In the genomic region with DNA sequence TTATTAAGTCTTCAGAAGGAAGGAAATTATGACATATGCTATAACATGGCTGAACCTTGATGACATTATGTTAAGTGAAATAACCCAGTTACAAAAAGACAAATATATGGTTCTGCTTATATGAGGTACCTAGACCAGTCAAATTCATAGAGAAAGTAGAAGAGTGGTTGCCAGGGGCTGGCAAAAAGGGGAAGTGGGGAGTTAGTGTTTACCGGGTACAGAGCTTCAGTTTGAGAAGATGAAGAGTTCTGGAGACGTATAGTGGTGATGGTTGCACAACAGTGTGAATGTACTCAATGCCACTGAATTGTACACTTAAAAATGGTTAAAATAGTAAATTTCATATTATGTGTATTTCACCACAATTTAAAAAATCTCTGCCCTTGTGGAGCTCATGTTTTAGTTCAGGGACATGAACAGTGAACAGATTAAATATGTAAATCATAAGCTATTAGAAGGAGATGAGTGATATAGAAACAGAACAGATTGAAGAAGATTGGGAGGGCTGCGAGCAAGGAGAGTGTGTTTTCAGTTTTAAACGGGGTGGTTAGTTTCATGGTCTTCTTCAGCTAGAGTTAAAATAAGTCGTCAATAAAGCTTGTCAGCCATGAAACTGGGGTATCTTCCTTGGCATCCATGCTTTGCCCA, we compare ENCODE assay signal across 9 cellular contexts.
A peak's percentile ranks its signal among the peaks of the same experiment; 100 is the strongest.
DNase-seq lines count a peak whose midpoint lies in the region; ATAC-seq and TF ChIP-seq lines count a peak whose summit lies in the region.
"Had no signal": no experiment of that assay in that cellular context is flagged by ENCODE, and none has a peak within 500 bp of the region (broad histone marks: within the 10 kb centered on the region; RNA-seq: fewer than 3 reads in every experiment).

No MANE protein-coding gene starts in this region.

- no peak for TF ChIP-seq EP300 in esophagus muscularis mucosa (IDR thresholded peaks at IDR 0.05)

- H3K36me3 ChIP-seq in esophagus muscularis mucosa: no peaks in the 10 kb centered on the region
- H3K36me3 ChIP-seq in mammary epithelial cell (ENCODE audit: insufficient read depth, low read length): no peaks in the 10 kb centered on the region
- no peaks in the 10 kb centered on the region for H3K36me3 ChIP-seq in tibial artery
- H3K36me3 ChIP-seq in testis (ENCODE audit: low read depth, missing control alignments): no peaks in the 10 kb centered on the region

- DNase-seq in HL-60 (ENCODE audit: low read depth in 1 of 2, low spot score in 1 of 2) (peak; percentile 44 to 89), esophagus muscularis mucosa (ENCODE audit: extremely low spot score) (peak; percentile 37), mammary epithelial cell (no peak), tibial artery (no peak), nephron progenitor cell (no peak), testis (no peak)
- DNase-seq: NCI-H345 had no signal

- no peak overlapping the region for H2AFZ ChIP-seq in mammary epithelial cell (ENCODE audit: low read depth, low read length)

- no peaks in the 10 kb centered on the region for H3K9me3 Mint-ChIP-seq in nephron progenitor cell

- H3K4me1 Mint-ChIP-seq in nephron progenitor cell: peaks cover 24% of the 10 kb centered on the region

- H3K27me3 Mint-ChIP-seq in nephron progenitor cell (ENCODE audit: low read depth, poor library complexity): peaks cover 11% of the 10 kb centered on the region

- ATAC-seq in GM18873 (IDR thresholded peaks at IDR 0.05; ENCODE audit: low FRiP score, unreplicated experiment) (peak; percentile 56), HG02642 (IDR thresholded peaks at IDR 0.05; ENCODE audit: poor library complexity, unreplicated experiment) (peak; percentile 60)

- in situ Hi-C loops in mammary epithelial cell (cut with MboI; ENCODE audit: low sequenced_read_pairs in 2 of 2): no loop called here

- dilution Hi-C loops in mammary epithelial cell (cut with HindIII; ENCODE audit: low sequenced_read_pairs): no loop called here

- no TSS peak for BruUV-seq in mammary epithelial cell (replicated peaks; lab: Mats Ljungman, UMichigan)

- 77% methylated on average over 5 of the region's 5 CpGs for WGBS in esophagus muscularis mucosa
- 61% methylated on average over 5 of the region's 5 CpGs for WGBS in mammary epithelial cell (ENCODE audit: low coverage, missing lambda C conversion rate)
- 83% methylated on average over 5 of the region's 5 CpGs for WGBS in testis, 2 donors

- no peaks in the 10 kb centered on the region for H3K36me3 Mint-ChIP-seq in nephron progenitor cell (ENCODE audit: low read depth)

- H3K4me1 ChIP-seq in esophagus muscularis mucosa (no peaks in the 10 kb centered on the region), mammary epithelial cell (ENCODE audit: insufficient read depth, low read length) (no peaks in the 10 kb centered on the region), tibial artery (no peaks in the 10 kb centered on the region), testis (no peaks in the 10 kb centered on the region)

- H3K4me3 ChIP-seq in HL-60 (replicated peaks; ENCODE audit: insufficient read depth, low read length): no peak overlapping the region
- H3K4me3 ChIP-seq in esophagus muscularis mucosa: no peak overlapping the region
- no peak overlapping the region for H3K4me3 ChIP-seq in mammary epithelial cell (replicated peaks in 1 of 3; ENCODE audit: insufficient read depth in 1 of 3, low read depth in 2 of 3, low read length in 3 of 3)
- H3K4me3 ChIP-seq in tibial artery: no peak overlapping the region
- no peak overlapping the region for H3K4me3 ChIP-seq in testis

- no peak overlapping the region for H3K4me2 ChIP-seq in mammary epithelial cell (ENCODE audit: insufficient read depth, low read depth, low read length)

- H3K27ac ChIP-seq in HL-60 (replicated peaks): no peak overlapping the region
- no peak overlapping the region for H3K27ac ChIP-seq in esophagus muscularis mucosa (replicated peaks in 1 of 4)
- no peak overlapping the region for H3K27ac ChIP-seq in mammary epithelial cell (ENCODE audit: insufficient read depth, low read depth, low read length)
- no peak overlapping the region for H3K27ac ChIP-seq in tibial artery
- no peak overlapping the region for H3K27ac ChIP-seq in testis

- no peak overlapping the region for H3K4me3 Mint-ChIP-seq in nephron progenitor cell

- no peaks in the 10 kb centered on the region for H3K79me2 ChIP-seq in mammary epithelial cell (ENCODE audit: insufficient read depth, low read length)

- H3K27ac Mint-ChIP-seq in nephron progenitor cell: no peak overlapping the region

- no peaks in the 10 kb centered on the region for H3K27me3 ChIP-seq in HL-60 (ENCODE audit: insufficient read depth, poor library complexity, severe bottlenecking)
- H3K27me3 ChIP-seq in esophagus muscularis mucosa: no peaks in the 10 kb centered on the region
- H3K27me3 ChIP-seq in mammary epithelial cell (ENCODE audit: insufficient read depth, low read length): no peaks in the 10 kb centered on the region
- no peaks in the 10 kb centered on the region for H3K27me3 ChIP-seq in tibial artery
- H3K27me3 ChIP-seq in testis: no peaks in the 10 kb centered on the region

- CTCF ChIA-PET in mammary epithelial cell (lab: Charles Lee; ENCODE audit: low non-redundant PET): no interaction called here

- TF ChIP-seq CTCF in HL-60 (IDR thresholded peaks at IDR 0.05; ENCODE audit: insufficient read depth, low read length) (no peak), esophagus muscularis mucosa (IDR thresholded peaks at IDR 0.05) (no peak), mammary epithelial cell (conservative IDR thresholded peaks at IDR 0.05 in 1 of 2, IDR thresholded peaks at IDR 0.05 in 1 of 2; ENCODE audit: extremely low read depth in 1 of 2, insufficient read depth in 1 of 2, low read depth in 1 of 2, low read length in 2 of 2) (no peak), tibial artery (IDR thresholded peaks at IDR 0.05) (no peak), nephron progenitor cell (IDR thresholded peaks at IDR 0.05) (no peak), testis (IDR thresholded peaks at IDR 0.05) (no peak)

- intact Hi-C loops in esophagus muscularis mucosa (cut with DNase I) (no loop called here), mammary epithelial cell (cut with micrococcal nuclease) (loop anchor here (10.0 kb wide), 2 partner anchors 196 to 286 kb away; no protein-coding TSS in a partner anchor), tibial artery (cut with DNase I; ENCODE audit: low total_unique reads) (no loop called here), testis (cut with DNase I; ENCODE audit: low total_unique reads) (no loop called here)

- H3K9me3 ChIP-seq in esophagus muscularis mucosa (no peaks in the 10 kb centered on the region), mammary epithelial cell (replicated peaks; ENCODE audit: insufficient read depth, low read length) (no peaks in the 10 kb centered on the region), tibial artery (no peaks in the 10 kb centered on the region), testis (no peaks in the 10 kb centered on the region)

- TF ChIP-seq POLR2A in esophagus muscularis mucosa (IDR thresholded peaks at IDR 0.05; ENCODE audit: low read depth): no peak
- TF ChIP-seq POLR2A in testis (IDR thresholded peaks at IDR 0.05): no peak

- H3K9ac ChIP-seq in mammary epithelial cell (ENCODE audit: insufficient read depth, low read length): no peak overlapping the region

- H4K20me1 ChIP-seq in mammary epithelial cell (ENCODE audit: insufficient read depth, low read length): no peaks in the 10 kb centered on the region

Comparison
In these comparisons a context has a peak if more than half of its experiments do, and no peak if none do; other contexts are left out.
1. DNase-seq: peak in HL-60 (2 of 2) and esophagus muscularis mucosa (single experiment); none in mammary epithelial cell (single experiment), tibial artery (0 of 2), nephron progenitor cell (single experiment) and testis (single experiment).